9 cellular contexts compared by ENCODE assay signal in the genomic region with DNA sequence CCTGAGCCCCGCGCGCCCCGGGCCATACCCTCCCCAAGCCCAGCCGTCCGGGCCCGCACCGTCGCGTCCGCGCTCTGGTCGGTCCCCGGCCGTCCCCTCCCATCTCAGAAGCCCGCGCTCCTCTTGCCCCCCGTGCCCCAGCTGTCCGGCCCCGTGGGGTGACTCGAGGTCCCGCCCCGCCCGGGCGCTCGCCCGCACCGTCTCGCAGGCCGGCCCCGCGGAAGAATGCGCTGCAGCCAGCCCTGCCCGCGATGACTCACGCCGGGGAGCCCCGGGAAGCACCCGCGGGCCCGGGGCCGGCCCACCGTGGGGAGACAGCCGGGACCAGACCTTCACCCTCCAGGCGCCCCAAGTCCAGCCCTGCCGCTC. TPM values are rescaled to one million over a fixed set of nuclear protein-coding genes. Genes with fewer than 3 reads are reported as not detected.
DNase-seq lines count a peak whose midpoint lies in the region; ATAC-seq lines count a peak whose summit lies in the region.
"Had no signal": no experiment of that assay in that cellular context is flagged by ENCODE, and none has a peak within 500 bp of the region (broad histone marks: within the 10 kb centered on the region; RNA-seq: fewer than 3 reads in every experiment).

No MANE protein-coding gene starts in this region.

- intact Hi-C loops in CD4-positive, alpha-beta memory T cell (cut with micrococcal nuclease), result no loop called here

- DNase-seq in CD4-positive, alpha-beta memory T cell, result peak in 2 of 5 donors; percentile 19 to 59
- peak; percentile 84 for DNase-seq in MG63
- peak; percentile 95 for DNase-seq in hepatic stellate cell (ENCODE audit: low spot score)
- peak; percentile 39 to 50 for DNase-seq in stimulated activated CD4-positive, alpha-beta T cell treated with anti-CD3 and anti-CD28 coated beads, Interleukin-2, amount 100 ng/mL, for 48 hours
- DNase-seq in cerebellar cortex (ENCODE audit: low spot score), result no peak
- no peak for DNase-seq in iPS-NIHi7 (ENCODE audit: extremely low spot score)

- CTCF ChIA-PET in CD4-positive, alpha-beta memory T cell (lab: Charles Lee; ENCODE audit: partially characterized antibody), result interaction anchor here (0.6 to 3.1 kb wide), 18 partner anchors 9 to 503 kb away, joined by 3 to 30 read pairs (median 4); a partner anchor contains a TSS

- peaks cover 40% of the 10 kb centered on the region for H3K4me1 ChIP-seq in CD4-positive, alpha-beta memory T cell (ENCODE audit: insufficient read depth, low read length)

- peak overlapping the region in 1 of 7 donors; percentile 78 for H3K27ac Mint-ChIP-seq in CD4-positive, alpha-beta memory T cell
- H3K27ac Mint-ChIP-seq in activated naive CD8-positive, alpha-beta T cell, result no peak overlapping the region

- H3K9me3 Mint-ChIP-seq in CD4-positive, alpha-beta memory T cell, result peaks cover 0 to 4% (median 0%) of the 10 kb centered on the region in 8 donors
- H3K9me3 Mint-ChIP-seq in activated naive CD8-positive, alpha-beta T cell (ENCODE audit: low read depth), result no peaks in the 10 kb centered on the region
- H3K9me3 Mint-ChIP-seq: naive thymus-derived CD8-positive, alpha-beta T cell had no signal

- H3K9me3 ChIP-seq in CD4-positive, alpha-beta memory T cell (ENCODE audit: control insufficient read depth in 1 of 2, low read length in 2 of 2), result no peaks in the 10 kb centered on the region
- no peaks in the 10 kb centered on the region for H3K9me3 ChIP-seq in MG63

- no peak for ATAC-seq in GM18873 (IDR thresholded peaks at IDR 0.05; ENCODE audit: low FRiP score, unreplicated experiment)

- H3K36me3 Mint-ChIP-seq in CD4-positive, alpha-beta memory T cell, result no peaks in the 10 kb centered on the region
- no peaks in the 10 kb centered on the region for H3K36me3 Mint-ChIP-seq in activated naive CD8-positive, alpha-beta T cell
- H3K36me3 Mint-ChIP-seq: naive thymus-derived CD8-positive, alpha-beta T cell had no signal

- H3K4me1 Mint-ChIP-seq in CD4-positive, alpha-beta memory T cell, result peaks cover 12 to 44% (median 17%) of the 10 kb centered on the region in 4 donors
- peaks cover 17% of the 10 kb centered on the region for H3K4me1 Mint-ChIP-seq in activated naive CD8-positive, alpha-beta T cell (ENCODE audit: low read depth)

- H3K4me3 ChIP-seq in CD4-positive, alpha-beta memory T cell (ENCODE audit: low read length in 2 of 2), result peak overlapping the region in 1 of 2 donors; percentile 59
- H3K4me3 ChIP-seq in MG63, result peak overlapping the region; percentile 70

- peak overlapping the region; percentile 30 for H3K27ac ChIP-seq in CD4-positive, alpha-beta memory T cell (ENCODE audit: low read depth, low read length)

- H3K27me3 Mint-ChIP-seq in CD4-positive, alpha-beta memory T cell, result peaks cover 3 to 4% of the 10 kb centered on the region in 2 donors
- no peaks in the 10 kb centered on the region for H3K27me3 Mint-ChIP-seq in activated naive CD8-positive, alpha-beta T cell

- H3K27me3 ChIP-seq in CD4-positive, alpha-beta memory T cell (ENCODE audit: insufficient read depth, low read length), result no peaks in the 10 kb centered on the region
- H3K27me3 ChIP-seq in MG63, result no peaks in the 10 kb centered on the region

- H3K4me3 Mint-ChIP-seq in CD4-positive, alpha-beta memory T cell, result peak overlapping the region in 2 of 8 donors; percentile 83 to 85
- peak overlapping the region; percentile 81 for H3K4me3 Mint-ChIP-seq in activated naive CD8-positive, alpha-beta T cell

- no peaks in the 10 kb centered on the region for H3K36me3 ChIP-seq in CD4-positive, alpha-beta memory T cell (ENCODE audit: insufficient read depth, low read length)
- H3K36me3 ChIP-seq in MG63, result peaks cover 3% of the 10 kb centered on the region; the same call in 1 of the 2 replicates

- POLR2A ChIA-PET in CD4-positive, alpha-beta memory T cell (lab: Charles Lee; ENCODE audit: partially characterized antibody), result interaction anchor here (0.7 to 2.3 kb wide), 16 partner anchors 9 to 396 kb away, joined by 3 to 21 read pairs (median 6); a partner anchor contains a TSS

RNA-seq across cellular contexts. Expression of a gene that starts 0.3 kb away (rescaled TPM):
- 1 to 10 TPM; 1.1 TPM for total RNA-seq in CD4-positive, alpha-beta memory T cell
- 1 to 10 TPM in 1 of 2 donors, under 1 TPM in 1; 0.58 to 1.9 TPM for polyA plus RNA-seq in CD4-positive, alpha-beta memory T cell
- total RNA-seq in MG63 (2014; rRNA removed; shearing (Covaris generic); ENCODE audit: low replicate concordance), result 4.0 and 26.4 TPM in 2 replicates
- polyA plus RNA-seq: naive thymus-derived CD8-positive, alpha-beta T cell had no signal

RNA-seq across cellular contexts. Expression of a gene that starts 43.9 kb away (rescaled TPM):
- 1 to 10 TPM; 4.9 to 6.1 TPM for total RNA-seq in CD4-positive, alpha-beta memory T cell
- under 1 TPM; 0.10 to 0.73 TPM for polyA plus RNA-seq in CD4-positive, alpha-beta memory T cell
- 0.56 TPM in 1 of 2 replicates, not detected in the other for total RNA-seq in MG63 (2014; rRNA removed; shearing (Covaris generic); ENCODE audit: low replicate concordance)

Comparison
In these comparisons a context has a peak if more than half of its experiments do, and no peak if none do; other contexts are left out.
1. DNase-seq: peak in MG63 (single experiment), hepatic stellate cell (single experiment) and stimulated activated CD4-positive, alpha-beta T cell treated with anti-CD3 and anti-CD28 coated beads, Interleukin-2, amount 100 ng/mL, for 48 hours (2 of 2); none in cerebellar cortex (single experiment) and iPS-NIHi7 (single experiment).